In genomic region chr1:89610457-89610991, GRCh38 we compare ENCODE assay signal across 1 cellular context.
TF ChIP-seq lines count a peak whose summit lies in the region.

No MANE protein-coding gene starts in this region.

TF ChIP-seq in HepG2, 621 proteins besides CTCF, POLR2A, EP300 and RAD21 (continued from another document):
- TF ChIP-seq ARID4A (CRISPR knock-in tag; IDR thresholded peaks at IDR 0.05; ENCODE audit: borderline replicate concordance) = peak; percentile 32; the same call in 1 of the 2 replicates
- no peak for TF ChIP-seq SP5 (CRISPR knock-in tag; IDR thresholded peaks at IDR 0.05; ENCODE audit: borderline replicate concordance, low read depth)
- TF ChIP-seq SMAD3 (CRISPR knock-in tag; IDR thresholded peaks at IDR 0.05) = no peak
- no peak for TF ChIP-seq JDP2 (CRISPR knock-in tag; IDR thresholded peaks at IDR 0.05; ENCODE audit: borderline replicate concordance)
- peak; percentile 55; the same call in 1 of the 2 replicates for TF ChIP-seq ZNF687 (CRISPR knock-in tag; IDR thresholded peaks at IDR 0.05)
- TF ChIP-seq ZNF598 (CRISPR knock-in tag; IDR thresholded peaks at IDR 0.05; ENCODE audit: borderline replicate concordance) = no peak
- peak; percentile 36; the same call in 1 of the 2 replicates for TF ChIP-seq ZFX (CRISPR knock-in tag; IDR thresholded peaks at IDR 0.05; ENCODE audit: low read depth)
- TF ChIP-seq SUZ12 (IDR thresholded peaks at IDR 0.05; ENCODE audit: low read depth, low read length) = no peak
- peak; percentile 11; the same call in 1 of the 2 replicates for TF ChIP-seq TBX2 (CRISPR knock-in tag; IDR thresholded peaks at IDR 0.05; ENCODE audit: borderline replicate concordance)
- no peak for TF ChIP-seq ZNF232 (CRISPR knock-in tag; IDR thresholded peaks at IDR 0.05; ENCODE audit: borderline replicate concordance)
- TF ChIP-seq UBTF (CRISPR knock-in tag; IDR thresholded peaks at IDR 0.05) = peak; percentile 17
- TF ChIP-seq ZNF670 (CRISPR knock-in tag; IDR thresholded peaks at IDR 0.05; ENCODE audit: borderline replicate concordance) = no peak
- no peak for TF ChIP-seq CCDC6 (CRISPR knock-in tag; IDR thresholded peaks at IDR 0.05)
- TF ChIP-seq ZNF543 (CRISPR knock-in tag; IDR thresholded peaks at IDR 0.05) = 0 out of 2 replicates have a peak, but pooled peaks have one; percentile 46
- no peak for TF ChIP-seq TCF7L2 (IDR thresholded peaks at IDR 0.05; ENCODE audit: low read depth, low read length)
- no peak for TF ChIP-seq MAF1 (CRISPR knock-in tag; IDR thresholded peaks at IDR 0.05; ENCODE audit: borderline replicate concordance)
- TF ChIP-seq RFX3 (CRISPR knock-in tag; IDR thresholded peaks at IDR 0.05) = no peak
- TF ChIP-seq SALL1 (CRISPR knock-in tag; IDR thresholded peaks at IDR 0.05) = no peak
- no peak for TF ChIP-seq HNF1A (IDR thresholded peaks at IDR 0.05; ENCODE audit: low read depth)
- no peak for TF ChIP-seq HNF1A (CRISPR knock-in tag; IDR thresholded peaks at IDR 0.05; ENCODE audit: borderline replicate concordance)
- TF ChIP-seq ZNF556 (CRISPR knock-in tag; IDR thresholded peaks at IDR 0.05; ENCODE audit: borderline replicate concordance) = no peak
- no peak for TF ChIP-seq ZNF629 (CRISPR knock-in tag; conservative IDR thresholded peaks at IDR 0.05)
